In the genomic region with DNA sequence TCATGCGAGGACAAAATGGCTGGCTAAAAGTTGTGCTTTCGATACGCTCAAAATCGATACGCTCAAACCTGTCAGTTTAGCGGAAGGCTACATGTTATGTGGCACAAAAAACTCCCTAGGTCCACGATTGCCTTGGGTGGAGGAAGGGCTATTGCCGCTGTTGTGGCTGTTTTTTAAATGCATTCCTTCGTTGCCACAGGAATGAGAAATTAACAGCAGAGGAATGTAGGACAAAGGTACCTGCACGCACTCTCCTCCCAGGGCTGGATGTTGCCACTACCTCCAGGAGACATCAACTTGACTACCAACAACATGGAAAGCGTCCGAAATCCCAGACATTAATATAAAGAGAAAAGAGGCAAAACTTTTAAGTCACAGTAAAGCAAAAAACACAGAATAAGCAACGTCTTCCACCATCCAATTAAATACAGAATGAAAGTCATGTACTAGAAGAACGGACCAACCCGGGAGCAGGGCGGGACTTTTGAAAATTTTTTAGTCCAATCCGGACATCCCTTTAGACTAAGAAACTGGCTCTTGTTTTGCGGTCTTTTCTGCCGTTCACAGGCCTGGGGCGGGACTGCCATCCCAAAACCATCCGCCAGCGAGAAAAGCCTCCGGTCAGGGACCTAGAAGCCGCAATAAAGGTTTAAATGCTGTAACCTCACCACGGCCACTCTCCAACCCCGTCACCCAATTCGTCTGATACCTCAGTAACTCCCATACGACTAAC, we compare ENCODE assay signal across 8 cellular contexts. TPM values are rescaled to one million over a fixed set of nuclear protein-coding genes. Genes with fewer than 3 reads are reported as not detected.
DNase-seq lines count a peak whose midpoint lies in the region; ATAC-seq, FAIRE-seq and TF ChIP-seq lines count a peak whose summit lies in the region.

No MANE protein-coding gene starts in this region.

- peak; percentile 61 for FAIRE-seq in endometrium (lab: Jason Lieb, UNC)

- DNase-seq in COLO668 (lab: John Stamatoyannopoulos, UW; ENCODE audit: unreplicated experiment): peak; percentile 60
- peak; percentile 79 for DNase-seq in HPDE6-E6E7 (ENCODE audit: extremely low spot score)
- DNase-seq in NK-92 treated with Interleukin-12 subunit alpha and Interleukin-12 subunit beta, amount 100 ng/mL, for 24 hours (lab: John Stamatoyannopoulos, UW): peak; percentile 85
- peak; percentile 68 for DNase-seq in activated CD8-positive, alpha-beta memory T cell treated with anti-CD3 and anti-CD28 coated beads, Interleukin-2, amount 50 U/mL, for 1 hour (ENCODE audit: extremely low read depth)
- DNase-seq in mesothelial cell of epicardium (ENCODE audit: low spot score in 2 of 2, unreplicated experiment in 2 of 2): peak; percentile 67 to 82
- DNase-seq in stimulated activated CD8-positive, alpha-beta memory T cell treated with anti-CD3 and anti-CD28 coated beads, Interleukin-2, amount 100 ng/mL, for 48 hours (ENCODE audit: low read depth in 2 of 2): peak; percentile 67 to 75

- peaks cover 20% of the 10 kb centered on the region for H3K4me1 Mint-ChIP-seq in mesothelial cell of epicardium

- no peaks in the 10 kb centered on the region for H3K36me3 Mint-ChIP-seq in mesothelial cell of epicardium

- no peaks in the 10 kb centered on the region for H3K9me3 Mint-ChIP-seq in mesothelial cell of epicardium

- ATAC-seq in GM19468 (IDR thresholded peaks at IDR 0.05; ENCODE audit: extremely low read depth, unreplicated experiment): peak; percentile 21

- H3K27me3 Mint-ChIP-seq in mesothelial cell of epicardium (ENCODE audit: low read depth): no peaks in the 10 kb centered on the region

- H3K27ac Mint-ChIP-seq in mesothelial cell of epicardium: peak overlapping the region; percentile 100

- no peak for TF ChIP-seq CTCF in mesothelial cell of epicardium (IDR thresholded peaks at IDR 0.05; ENCODE audit: unreplicated experiment)

- peak overlapping the region; percentile 86 for H3K4me3 Mint-ChIP-seq in mesothelial cell of epicardium

RNA-seq across cellular contexts. Expression of a gene that starts 32.1 kb away (rescaled TPM):
- 7.0 to 8.3 TPM (median 8.3 TPM) in 3 replicates for total RNA-seq in mesothelial cell of epicardium

Comparison
In these comparisons a context has a peak if more than half of its experiments do, and no peak if none do; other contexts are left out.
1. Peak in every context shown above with its lines: DNase-seq and ATAC-seq.